Comparison of ENCODE assay signal across 23 cellular contexts in the genomic region with DNA sequence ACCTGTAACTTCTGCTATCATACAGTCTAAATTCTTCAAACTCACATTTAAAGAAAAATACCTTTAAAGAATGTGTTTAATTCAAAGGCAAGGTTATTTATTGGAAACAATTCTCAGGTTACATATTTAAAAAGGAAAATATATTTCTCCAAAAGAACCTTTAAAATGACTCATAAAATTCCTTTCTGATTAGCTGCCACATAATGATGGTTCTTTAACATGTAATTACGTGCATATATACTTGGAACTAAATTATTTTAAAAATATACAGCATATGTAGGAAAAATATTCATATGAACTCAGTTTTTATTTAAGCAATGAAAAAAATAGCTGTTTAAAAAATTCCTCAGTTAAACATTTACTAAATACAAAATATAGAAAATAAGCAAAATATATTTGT.
DNase-seq lines count a peak whose midpoint lies in the region; ATAC-seq and TF ChIP-seq lines count a peak whose summit lies in the region.
"Had no signal": no experiment of that assay in that cellular context is flagged by ENCODE, and none has a peak within 500 bp of the region (broad histone marks: within the 10 kb centered on the region; RNA-seq: fewer than 3 reads in every experiment).

No MANE protein-coding gene starts in this region.

- ATAC-seq in foreskin keratinocyte (peak; percentile 62), HG03378 (IDR thresholded peaks at IDR 0.05; ENCODE audit: unreplicated experiment) (no peak)
- ATAC-seq: GM12878, heart left ventricle, upper lobe of right lung had no signal

- H3K27ac ChIP-seq in HEK293 (ENCODE audit: extremely low read depth, low read depth, low read length), result no peak overlapping the region
- peak overlapping the region; percentile 48 for H3K27ac ChIP-seq in foreskin keratinocyte
- H3K27ac ChIP-seq in esophagus muscularis mucosa (replicated peaks in 1 of 4), result no peak overlapping the region
- H3K27ac ChIP-seq: adrenal gland, esophagus squamous epithelium, heart left ventricle, upper lobe of right lung had no signal

- H3K27me3 ChIP-seq in foreskin keratinocyte, result no peaks in the 10 kb centered on the region
- no peaks in the 10 kb centered on the region for H3K27me3 ChIP-seq in esophagus muscularis mucosa
- H3K27me3 ChIP-seq: adrenal gland, esophagus squamous epithelium, heart left ventricle, upper lobe of right lung had no signal

- in situ Hi-C loops in astrocyte of the spinal cord (cut with HindIII; ENCODE audit: low sequenced_read_pairs), result no loop called here

- peaks cover 4% of the 10 kb centered on the region; the same call in 1 of the 2 replicates for H3K4me1 ChIP-seq in HEK293 (ENCODE audit: control insufficient read depth, insufficient read depth, low read length)
- peaks cover 18% of the 10 kb centered on the region for H3K4me1 ChIP-seq in foreskin keratinocyte
- peaks cover 0 to 3% (median 0%) of the 10 kb centered on the region in 4 donors for H3K4me1 ChIP-seq in esophagus muscularis mucosa

- TF ChIP-seq EP300 in esophagus muscularis mucosa (IDR thresholded peaks at IDR 0.05), result no peak

- TF ChIP-seq POLR2A in esophagus muscularis mucosa (IDR thresholded peaks at IDR 0.05; ENCODE audit: low read depth), result no peak

- H3K36me3 ChIP-seq in HEK293 (ENCODE audit: control insufficient read depth in 2 of 2, insufficient read depth in 1 of 2, low read length in 2 of 2), result peaks cover 0 to 3% of the 10 kb centered on the region in 2 experiments; a peak in 1 of 3 replicates
- peaks cover 3 to 9% (median 5%) of the 10 kb centered on the region in 4 donors for H3K36me3 ChIP-seq in esophagus muscularis mucosa
- H3K36me3 ChIP-seq: adrenal gland had no signal

- H3K9me3 ChIP-seq in HEK293 (ENCODE audit: control insufficient read depth, insufficient read depth, low read depth, low read length), result no peaks in the 10 kb centered on the region
- no peaks in the 10 kb centered on the region for H3K9me3 ChIP-seq in esophagus muscularis mucosa
- H3K9me3 ChIP-seq: adrenal gland, esophagus squamous epithelium had no signal

- WGBS in esophagus muscularis mucosa, result 86% methylated on average over 1 of the region's 1 CpG

- no peak for TF ChIP-seq CTCF in HEK293 (tag by site-specific recombination; IDR thresholded peaks at IDR 0.05)
- no peak for TF ChIP-seq CTCF in astrocyte of the spinal cord (IDR thresholded peaks at IDR 0.05; ENCODE audit: low read depth, low read length)
- TF ChIP-seq CTCF in foreskin keratinocyte (conservative IDR thresholded peaks at IDR 0.05), result no peak
- no peak for TF ChIP-seq CTCF in esophagus muscularis mucosa (IDR thresholded peaks at IDR 0.05)

- CTCF ChIA-PET in HEK293 (lab: Yijun Ruan, JAX), result interaction anchor here (1.1 to 1.4 kb wide), 2 partner anchors 11 to 20 kb away, joined by 3 read pairs; no protein-coding TSS in a partner anchor

- POLR2A ChIA-PET in HEK293 (lab: Yijun Ruan, JAX), result no interaction called here

- intact Hi-C loops in esophagus muscularis mucosa (cut with DNase I), result no loop called here

- DNase-seq in A172 (ENCODE audit: low spot score) (peak; percentile 14), astrocyte of the spinal cord (ENCODE audit: low read depth, low spot score) (peak; percentile 14), foreskin keratinocyte (peak in 1 of 2 donors; percentile 38), esophagus muscularis mucosa (ENCODE audit: extremely low spot score) (no peak), NCI-H128 (lab: John Stamatoyannopoulos, UW; ENCODE audit: unreplicated experiment) (no peak)
- no peak for DNase-seq in activated CD4-positive, CD25-positive, alpha-beta regulatory T cell treated with anti-CD3 and anti-CD28 coated beads, Interleukin-2, amount 50 U/mL, for 72 hours
- DNase-seq: activated CD4-positive, alpha-beta T cell treated with anti-CD3 and anti-CD28 coated beads, Interleukin-2, amount 50 U/mL, for 4 hours; activated gamma-delta T cell treated with Interleukin-2 at 50 U/mL for 16 hours; adrenal gland; C1 segment of cervical spinal cord; central memory CD4-positive, alpha-beta T cell; esophagus squamous epithelium; GF-D8; GOT3; heart left ventricle; KG1; NCI-H187 treated with DMSO at 0.1 percent for 48 hours; NCI-H2227 treated with DMSO at 0.1 percent for 48 hours; T-helper 2 cell; upper lobe of right lung had no signal

- H3K4me3 ChIP-seq in HEK293 (ENCODE audit: low read depth, low read length), result no peak overlapping the region
- no peak overlapping the region for H3K4me3 ChIP-seq in astrocyte of the spinal cord (ENCODE audit: low read depth, low read length)
- H3K4me3 ChIP-seq in esophagus muscularis mucosa, result no peak overlapping the region
- H3K4me3 ChIP-seq: adrenal gland, esophagus squamous epithelium, GM12878, heart left ventricle, upper lobe of right lung had no signal

TF ChIP-seq in HEK293, 187 proteins besides CTCF, POLR2A, EP300 and RAD21:
- TF ChIP-seq SP7 (tag by site-specific recombination; IDR thresholded peaks at IDR 0.05), result peak; percentile 74
- TF ChIP-seq SETDB1 (IDR thresholded peaks at IDR 0.05; ENCODE audit: insufficient read length, low read length), result no peak
TF ChIP-seq in HEK293: peak in this region for 1.

Comparison
In these comparisons a context has a peak if more than half of its experiments do, and no peak if none do; other contexts are left out.
1. DNase-seq: peak in A172 (single experiment) and astrocyte of the spinal cord (single experiment); none in activated CD4-positive, CD25-positive, alpha-beta regulatory T cell treated with anti-CD3 and anti-CD28 coated beads, Interleukin-2, amount 50 U/mL, for 72 hours (single experiment), esophagus muscularis mucosa (single experiment) and NCI-H128 (single experiment).